Comparison of ENCODE assay signal across 1 cellular context in the genomic region with DNA sequence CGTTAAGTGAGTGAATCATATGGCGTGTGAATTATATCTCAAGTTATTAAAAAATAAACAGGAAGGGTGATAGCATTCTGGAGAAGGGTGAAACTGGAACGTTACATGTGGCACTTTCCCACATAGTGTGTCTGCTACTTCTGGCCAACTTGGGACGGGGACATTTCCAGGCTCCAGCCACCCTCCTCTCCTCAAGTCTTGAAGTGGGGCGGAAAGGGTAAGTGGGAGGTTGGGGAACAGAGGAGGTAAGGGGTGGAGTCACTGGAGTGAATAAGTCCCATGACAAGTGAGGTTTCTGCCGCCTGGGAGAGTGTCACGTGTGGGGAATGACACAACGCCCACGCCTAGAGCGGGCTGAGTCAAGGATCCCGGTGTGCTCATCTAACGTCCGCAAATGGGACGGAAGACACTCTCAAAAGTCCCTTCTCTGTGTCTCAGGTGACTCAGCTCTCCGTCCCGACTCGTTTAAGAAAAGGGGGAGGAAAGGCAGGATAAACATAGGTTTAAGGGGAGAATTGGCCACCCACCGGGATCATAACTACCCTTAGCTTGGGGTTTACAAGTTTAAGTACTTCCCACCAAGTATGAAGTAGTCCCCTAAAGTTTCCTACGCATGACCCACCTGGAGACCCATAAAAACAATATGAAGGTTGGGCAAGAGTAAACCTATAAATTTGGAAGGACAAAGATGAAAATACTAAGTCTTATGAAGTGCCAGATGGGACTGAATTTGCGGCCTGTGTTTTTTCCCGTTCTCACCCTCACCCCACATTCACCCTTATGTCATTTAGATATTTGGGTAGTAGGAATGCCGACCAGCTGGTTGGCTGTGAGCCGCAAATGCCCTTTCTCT.
TF ChIP-seq lines count a peak whose summit lies in the region.

No MANE protein-coding gene starts in this region.

TF ChIP-seq in HEK293, 187 proteins besides CTCF, POLR2A, EP300 and RAD21 (continued from another document and continues in another):
- no peak for TF ChIP-seq ZNF155 (tag by site-specific recombination; IDR thresholded peaks at IDR 0.05)
- peak; percentile 98 for TF ChIP-seq KLF8 (tag by site-specific recombination; IDR thresholded peaks at IDR 0.05)
- TF ChIP-seq, protein P1, sequence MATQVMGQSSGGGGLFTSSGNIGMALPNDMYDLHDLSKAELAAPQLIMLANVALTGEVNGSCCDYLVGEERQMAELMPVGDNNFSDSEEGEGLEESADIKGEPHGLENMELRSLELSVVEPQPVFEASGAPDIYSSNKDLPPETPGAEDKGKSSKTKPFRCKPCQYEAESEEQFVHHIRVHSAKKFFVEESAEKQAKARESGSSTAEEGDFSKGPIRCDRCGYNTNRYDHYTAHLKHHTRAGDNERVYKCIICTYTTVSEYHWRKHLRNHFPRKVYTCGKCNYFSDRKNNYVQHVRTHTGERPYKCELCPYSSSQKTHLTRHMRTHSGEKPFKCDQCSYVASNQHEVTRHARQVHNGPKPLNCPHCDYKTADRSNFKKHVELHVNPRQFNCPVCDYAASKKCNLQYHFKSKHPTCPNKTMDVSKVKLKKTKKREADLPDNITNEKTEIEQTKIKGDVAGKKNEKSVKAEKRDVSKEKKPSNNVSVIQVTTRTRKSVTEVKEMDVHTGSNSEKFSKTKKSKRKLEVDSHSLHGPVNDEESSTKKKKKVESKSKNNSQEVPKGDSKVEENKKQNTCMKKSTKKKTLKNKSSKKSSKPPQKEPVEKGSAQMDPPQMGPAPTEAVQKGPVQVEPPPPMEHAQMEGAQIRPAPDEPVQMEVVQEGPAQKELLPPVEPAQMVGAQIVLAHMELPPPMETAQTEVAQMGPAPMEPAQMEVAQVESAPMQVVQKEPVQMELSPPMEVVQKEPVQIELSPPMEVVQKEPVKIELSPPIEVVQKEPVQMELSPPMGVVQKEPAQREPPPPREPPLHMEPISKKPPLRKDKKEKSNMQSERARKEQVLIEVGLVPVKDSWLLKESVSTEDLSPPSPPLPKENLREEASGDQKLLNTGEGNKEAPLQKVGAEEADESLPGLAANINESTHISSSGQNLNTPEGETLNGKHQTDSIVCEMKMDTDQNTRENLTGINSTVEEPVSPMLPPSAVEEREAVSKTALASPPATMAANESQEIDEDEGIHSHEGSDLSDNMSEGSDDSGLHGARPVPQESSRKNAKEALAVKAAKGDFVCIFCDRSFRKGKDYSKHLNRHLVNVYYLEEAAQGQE (tag by site-specific recombination; IDR thresholded peaks at IDR 0.05) = no peak
- peak; percentile 52 for TF ChIP-seq ZNF580 (tag by site-specific recombination; IDR thresholded peaks at IDR 0.05)
- TF ChIP-seq ZNF433 (tag by site-specific recombination; IDR thresholded peaks at IDR 0.05; ENCODE audit: low read depth) = no peak
- peak; percentile 98 for TF ChIP-seq KLF7 (tag by site-specific recombination; IDR thresholded peaks at IDR 0.05; ENCODE audit: borderline replicate concordance)
- TF ChIP-seq ZNF335 (tag by site-specific recombination; conservative IDR thresholded peaks at IDR 0.05) = peak; percentile 41; the same call in 1 of the 2 replicates
- peak; percentile 82 for TF ChIP-seq WT1 (tag by site-specific recombination; IDR thresholded peaks at IDR 0.05)
- no peak for TF ChIP-seq ZNF114 (tag by site-specific recombination; IDR thresholded peaks at IDR 0.05)
- TF ChIP-seq ZNF548 (tag by site-specific recombination; IDR thresholded peaks at IDR 0.05) = no peak
- no peak for TF ChIP-seq ZNF132 (tag by site-specific recombination; IDR thresholded peaks at IDR 0.05; ENCODE audit: borderline replicate concordance)
- no peak for TF ChIP-seq ZNF791 (tag by site-specific recombination; IDR thresholded peaks at IDR 0.05)
- no peak for TF ChIP-seq ZNF302 (tag by site-specific recombination; IDR thresholded peaks at IDR 0.05; ENCODE audit: low read depth)
- TF ChIP-seq, protein P2, sequence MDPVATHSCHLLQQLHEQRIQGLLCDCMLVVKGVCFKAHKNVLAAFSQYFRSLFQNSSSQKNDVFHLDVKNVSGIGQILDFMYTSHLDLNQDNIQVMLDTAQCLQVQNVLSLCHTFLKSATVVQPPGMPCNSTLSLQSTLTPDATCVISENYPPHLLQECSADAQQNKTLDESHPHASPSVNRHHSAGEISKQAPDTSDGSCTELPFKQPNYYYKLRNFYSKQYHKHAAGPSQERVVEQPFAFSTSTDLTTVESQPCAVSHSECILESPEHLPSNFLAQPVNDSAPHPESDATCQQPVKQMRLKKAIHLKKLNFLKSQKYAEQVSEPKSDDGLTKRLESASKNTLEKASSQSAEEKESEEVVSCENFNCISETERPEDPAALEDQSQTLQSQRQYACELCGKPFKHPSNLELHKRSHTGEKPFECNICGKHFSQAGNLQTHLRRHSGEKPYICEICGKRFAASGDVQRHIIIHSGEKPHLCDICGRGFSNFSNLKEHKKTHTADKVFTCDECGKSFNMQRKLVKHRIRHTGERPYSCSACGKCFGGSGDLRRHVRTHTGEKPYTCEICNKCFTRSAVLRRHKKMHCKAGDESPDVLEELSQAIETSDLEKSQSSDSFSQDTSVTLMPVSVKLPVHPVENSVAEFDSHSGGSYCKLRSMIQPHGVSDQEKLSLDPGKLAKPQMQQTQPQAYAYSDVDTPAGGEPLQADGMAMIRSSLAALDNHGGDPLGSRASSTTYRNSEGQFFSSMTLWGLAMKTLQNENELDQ (tag by site-specific recombination; IDR thresholded peaks at IDR 0.05; ENCODE audit: low read depth) = no peak
- peak; percentile 66; the same call in 1 of the 2 replicates for TF ChIP-seq BCL11A (tag by site-specific recombination; IDR thresholded peaks at IDR 0.05; ENCODE audit: low read depth)
- TF ChIP-seq ZNF24 (tag by site-specific recombination; IDR thresholded peaks at IDR 0.05) = peak; percentile 96
- TF ChIP-seq ZNF366 (tag by site-specific recombination; conservative IDR thresholded peaks at IDR 0.05) = peak; percentile 99
- TF ChIP-seq ZNF23 (tag by site-specific recombination; IDR thresholded peaks at IDR 0.05; ENCODE audit: borderline replicate concordance) = no peak
- no peak for TF ChIP-seq ZNF677 (tag by site-specific recombination; IDR thresholded peaks at IDR 0.05)
- no peak for TF ChIP-seq ZNF311 (tag by site-specific recombination; IDR thresholded peaks at IDR 0.05; ENCODE audit: borderline replicate concordance)
- TF ChIP-seq ZNF560 (tag by site-specific recombination; IDR thresholded peaks at IDR 0.05; ENCODE audit: borderline replicate concordance) = no peak
- no peak for TF ChIP-seq SCRT2 (tag by site-specific recombination; IDR thresholded peaks at IDR 0.05)
- TF ChIP-seq ZBTB1 (tag by site-specific recombination; IDR thresholded peaks at IDR 0.05) = peak; percentile 60; the same call in 1 of the 2 replicates
- peak; percentile 72 for TF ChIP-seq ZBTB17 (tag by site-specific recombination; IDR thresholded peaks at IDR 0.05)
- no peak for TF ChIP-seq ZNF138 (tag by site-specific recombination; IDR thresholded peaks at IDR 0.05; ENCODE audit: borderline replicate concordance)
- TF ChIP-seq, protein P3, sequence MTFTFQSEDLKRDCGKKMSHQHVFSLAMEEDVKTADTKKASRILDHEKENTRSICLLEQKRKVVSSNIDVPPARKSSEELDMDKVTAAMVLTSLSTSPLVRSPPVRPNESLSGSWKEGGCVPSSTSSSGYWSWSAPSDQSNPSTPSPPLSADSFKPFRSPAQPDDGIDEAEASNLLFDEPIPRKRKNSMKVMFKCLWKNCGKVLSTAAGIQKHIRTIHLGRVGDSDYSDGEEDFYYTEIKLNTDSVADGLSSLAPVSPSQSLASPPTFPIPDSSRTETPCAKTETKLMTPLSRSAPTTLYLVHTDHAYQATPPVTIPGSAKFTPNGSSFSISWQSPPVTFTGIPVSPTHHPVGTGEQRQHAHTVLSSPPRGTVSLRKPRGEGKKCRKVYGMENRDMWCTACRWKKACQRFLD (tag by site-specific recombination; IDR thresholded peaks at IDR 0.05) = no peak
- TF ChIP-seq KLF17 (tag by site-specific recombination; IDR thresholded peaks at IDR 0.05) = peak; percentile 96
- no peak for TF ChIP-seq ZNF341 (tag by site-specific recombination; IDR thresholded peaks at IDR 0.05; ENCODE audit: low read depth)
- TF ChIP-seq ZNF223 (tag by site-specific recombination; IDR thresholded peaks at IDR 0.05) = no peak
- TF ChIP-seq ZNF211 (tag by site-specific recombination; IDR thresholded peaks at IDR 0.05; ENCODE audit: low read depth) = no peak
- peak; percentile 86; the same call in 1 of the 2 replicates for TF ChIP-seq ZFP69B (tag by site-specific recombination; IDR thresholded peaks at IDR 0.05)
- no peak for TF ChIP-seq ZNF292 (tag by site-specific recombination; IDR thresholded peaks at IDR 0.05; ENCODE audit: borderline replicate concordance, low read depth)
- TF ChIP-seq ZNF777 (tag by site-specific recombination; IDR thresholded peaks at IDR 0.05; ENCODE audit: borderline replicate concordance) = no peak
- no peak for TF ChIP-seq ZNF571 (tag by site-specific recombination; IDR thresholded peaks at IDR 0.05)
- TF ChIP-seq ZNF10 (tag by site-specific recombination; IDR thresholded peaks at IDR 0.05) = no peak
- TF ChIP-seq, protein P4, sequence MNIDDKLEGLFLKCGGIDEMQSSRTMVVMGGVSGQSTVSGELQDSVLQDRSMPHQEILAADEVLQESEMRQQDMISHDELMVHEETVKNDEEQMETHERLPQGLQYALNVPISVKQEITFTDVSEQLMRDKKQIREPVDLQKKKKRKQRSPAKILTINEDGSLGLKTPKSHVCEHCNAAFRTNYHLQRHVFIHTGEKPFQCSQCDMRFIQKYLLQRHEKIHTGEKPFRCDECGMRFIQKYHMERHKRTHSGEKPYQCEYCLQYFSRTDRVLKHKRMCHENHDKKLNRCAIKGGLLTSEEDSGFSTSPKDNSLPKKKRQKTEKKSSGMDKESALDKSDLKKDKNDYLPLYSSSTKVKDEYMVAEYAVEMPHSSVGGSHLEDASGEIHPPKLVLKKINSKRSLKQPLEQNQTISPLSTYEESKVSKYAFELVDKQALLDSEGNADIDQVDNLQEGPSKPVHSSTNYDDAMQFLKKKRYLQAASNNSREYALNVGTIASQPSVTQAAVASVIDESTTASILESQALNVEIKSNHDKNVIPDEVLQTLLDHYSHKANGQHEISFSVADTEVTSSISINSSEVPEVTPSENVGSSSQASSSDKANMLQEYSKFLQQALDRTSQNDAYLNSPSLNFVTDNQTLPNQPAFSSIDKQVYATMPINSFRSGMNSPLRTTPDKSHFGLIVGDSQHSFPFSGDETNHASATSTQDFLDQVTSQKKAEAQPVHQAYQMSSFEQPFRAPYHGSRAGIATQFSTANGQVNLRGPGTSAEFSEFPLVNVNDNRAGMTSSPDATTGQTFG (tag by site-specific recombination; IDR thresholded peaks at IDR 0.05; ENCODE audit: borderline replicate concordance) = no peak
- TF ChIP-seq ZNF558 (tag by site-specific recombination; IDR thresholded peaks at IDR 0.05) = no peak
- TF ChIP-seq ZNF416 (tag by site-specific recombination; IDR thresholded peaks at IDR 0.05) = no peak
- 0 out of 2 replicates have a peak, but pooled peaks have one; percentile 6 for TF ChIP-seq TRIM28 (IDR thresholded peaks at IDR 0.05; ENCODE audit: borderline replicate concordance, low read length)
- no peak for TF ChIP-seq ZNF169 (tag by site-specific recombination; IDR thresholded peaks at IDR 0.05)
- TF ChIP-seq ZNF660 (tag by site-specific recombination; IDR thresholded peaks at IDR 0.05) = no peak
- no peak for TF ChIP-seq GLI4 (tag by site-specific recombination; IDR thresholded peaks at IDR 0.05)
- no peak for TF ChIP-seq HOXC10 (CRISPR knock-in tag; IDR thresholded peaks at IDR 0.05)
- TF ChIP-seq ZNF600 (tag by site-specific recombination; IDR thresholded peaks at IDR 0.05) = peak; percentile 89
- no peak for TF ChIP-seq ZNF354C (tag by site-specific recombination; IDR thresholded peaks at IDR 0.05; ENCODE audit: borderline replicate concordance, low read depth)
- TF ChIP-seq, protein P5, sequence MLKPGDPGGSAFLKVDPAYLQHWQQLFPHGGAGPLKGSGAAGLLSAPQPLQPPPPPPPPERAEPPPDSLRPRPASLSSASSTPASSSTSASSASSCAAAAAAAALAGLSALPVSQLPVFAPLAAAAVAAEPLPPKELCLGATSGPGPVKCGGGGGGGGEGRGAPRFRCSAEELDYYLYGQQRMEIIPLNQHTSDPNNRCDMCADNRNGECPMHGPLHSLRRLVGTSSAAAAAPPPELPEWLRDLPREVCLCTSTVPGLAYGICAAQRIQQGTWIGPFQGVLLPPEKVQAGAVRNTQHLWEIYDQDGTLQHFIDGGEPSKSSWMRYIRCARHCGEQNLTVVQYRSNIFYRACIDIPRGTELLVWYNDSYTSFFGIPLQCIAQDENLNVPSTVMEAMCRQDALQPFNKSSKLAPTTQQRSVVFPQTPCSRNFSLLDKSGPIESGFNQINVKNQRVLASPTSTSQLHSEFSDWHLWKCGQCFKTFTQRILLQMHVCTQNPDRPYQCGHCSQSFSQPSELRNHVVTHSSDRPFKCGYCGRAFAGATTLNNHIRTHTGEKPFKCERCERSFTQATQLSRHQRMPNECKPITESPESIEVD (tag by site-specific recombination; IDR thresholded peaks at IDR 0.05) = no peak; the same call in none of the 2 replicates
- TF ChIP-seq ZNF529 (tag by site-specific recombination; IDR thresholded peaks at IDR 0.05; ENCODE audit: insufficient replicate concordance) = no peak
- no peak for TF ChIP-seq SETDB1 (IDR thresholded peaks at IDR 0.05; ENCODE audit: insufficient read length, low read length)
- TF ChIP-seq ZNF513 (tag by site-specific recombination; IDR thresholded peaks at IDR 0.05) = no peak
- TF ChIP-seq ZNF768 (tag by site-specific recombination; IDR thresholded peaks at IDR 0.05) = no peak
- TF ChIP-seq ZNF202 (tag by site-specific recombination; IDR thresholded peaks at IDR 0.05; ENCODE audit: borderline replicate concordance) = no peak
- TF ChIP-seq MZF1 (tag by site-specific recombination; IDR thresholded peaks at IDR 0.05; ENCODE audit: borderline replicate concordance) = peak; percentile 70
- peak; percentile 98 for TF ChIP-seq KLF1 (tag by site-specific recombination; IDR thresholded peaks at IDR 0.05)
- TF ChIP-seq ZNF184 (tag by site-specific recombination; IDR thresholded peaks at IDR 0.05) = no peak; the same call in 1 of the 2 replicates
